17 cellular contexts compared by ENCODE assay signal in the genomic region with DNA sequence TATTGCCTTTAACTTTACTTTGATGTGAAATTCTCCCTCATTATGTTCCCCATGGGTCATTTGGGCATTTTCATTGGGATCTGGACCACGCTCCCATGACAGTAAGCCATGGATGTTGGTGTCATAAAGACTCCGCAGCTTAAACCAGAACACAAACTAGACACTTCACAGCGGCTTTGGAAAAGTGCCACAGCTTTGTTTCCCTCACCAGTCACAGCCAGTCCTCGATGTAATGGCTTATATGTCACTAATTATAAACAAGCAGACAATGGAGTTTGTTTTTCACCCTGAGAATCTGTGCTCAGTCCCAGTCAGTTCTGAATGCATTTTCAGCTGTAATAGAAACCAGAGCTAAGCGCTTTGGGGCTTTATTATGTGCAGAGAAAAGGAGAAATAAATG. TPM values are rescaled to one million over a fixed set of nuclear protein-coding genes. Genes with fewer than 3 reads are reported as not detected.
"Had no signal": no experiment of that assay in that cellular context is flagged by ENCODE, and none has a peak within 500 bp of the region (broad histone marks: within the 10 kb centered on the region; RNA-seq: fewer than 3 reads in every experiment).

No MANE protein-coding gene starts in this region.

- DNase-seq: activated CD4-positive, alpha-beta T cell treated with anti-CD3 and anti-CD28 coated beads for 36 hours; activated CD8-positive, alpha-beta memory T cell treated with anti-CD3 and anti-CD28 coated beads, Interleukin-2, amount 50 U/mL, for 4 hours; activated CD8-positive, alpha-beta T cell treated with anti-CD3 and anti-CD28 coated beads for 36 hours; activated gamma-delta T cell treated with Interleukin-2 at 50 U/mL for 16 hours; activated naive CD8-positive, alpha-beta T cell treated with anti-CD3 and anti-CD28 coated beads, Interleukin-2, amount 10 ng/mL, durations not matched to agents 7 days and 5 days; activated T-cell treated with anti-CD3 and anti-CD28 coated beads, Interleukin-2, amount 50 U/mL, for 72 hours; colonic mucosa; effector CD8-positive, alpha-beta T cell; gastrocnemius medialis; kidney glomerular epithelial cell; naive thymus-derived CD4-positive, alpha-beta T cell; psoas muscle; sigmoid colon; stimulated activated CD4-positive, alpha-beta T cell treated with anti-CD3 and anti-CD28 coated beads, Interleukin-2, amount 100 ng/mL, for 24 hours; stimulated activated naive B cell treated with anti-CD40 and anti-IgM and Interleukin-4, amounts not matched to agents 10 μg/mL and 1 μg/mL and 100 μg/mL, for 72 hours; T-helper 9 cell; WERI-Rb-1 had no signal

- ATAC-seq: activated CD4-positive, alpha-beta T cell treated with anti-CD3 and anti-CD28 coated beads for 36 hours; activated CD8-positive, alpha-beta T cell treated with anti-CD3 and anti-CD28 coated beads for 36 hours; activated T-cell treated with anti-CD3 and anti-CD28 coated beads, Interleukin-2, amount 50 U/mL, for 72 hours; gastrocnemius medialis; naive thymus-derived CD4-positive, alpha-beta T cell; psoas muscle; stimulated activated naive B cell treated with anti-CD40 and anti-IgM and Interleukin-4, amounts not matched to agents 10 μg/mL and 1 μg/mL and 100 μg/mL, for 72 hours had no signal

RNA-seq across cellular contexts. Expression of a gene that starts 23.2 kb away (rescaled TPM):
- total RNA-seq: activated CD4-positive, alpha-beta T cell treated with anti-CD3 and anti-CD28 coated beads for 36 hours; activated CD8-positive, alpha-beta T cell treated with anti-CD3 and anti-CD28 coated beads for 36 hours; activated naive CD8-positive, alpha-beta T cell treated with anti-CD3 and anti-CD28 coated beads, Interleukin-2, amount 10 ng/mL, durations not matched to agents 7 days and 5 days; activated T-cell treated with anti-CD3 and anti-CD28 coated beads, Interleukin-2, amount 50 U/mL, for 72 hours; naive thymus-derived CD4-positive, alpha-beta T cell had no signal

RNA-seq across cellular contexts. Expression of a gene that starts 43.8 kb away (rescaled TPM):
- total RNA-seq: activated naive CD8-positive, alpha-beta T cell treated with anti-CD3 and anti-CD28 coated beads, Interleukin-2, amount 10 ng/mL, durations not matched to agents 7 days and 5 days; gastrocnemius medialis; naive thymus-derived CD4-positive, alpha-beta T cell had no signal
